ENCODE assay signal across 39 cellular contexts in genomic region chr5:136221340-136221739, GRCh38. TPM values are rescaled to one million over a fixed set of nuclear protein-coding genes. Genes with fewer than 3 reads are reported as not detected.
"Had no signal": no experiment of that assay in that cellular context is flagged by ENCODE, and none has a peak within 500 bp of the region (broad histone marks: within the 10 kb centered on the region; RNA-seq: fewer than 3 reads in every experiment).

No MANE protein-coding gene starts in this region.

- DNase-seq: Karpas-422, Kasumi-1, MG63, MM.1S, MV-4-11, NCI-H1048, NCI-H1092, NCI-H1105, NCI-H1105 treated with DMSO at 0.1 percent for 48 hours, NCI-H1417, NCI-H1417 treated with DMSO at 0.1 percent for 48 hours, NCI-H1436, NCI-H1436 treated with DMSO at 0.1 percent for 48 hours, NCI-H146, NCI-H1694, NCI-H1694 treated with DMSO at 0.1 percent for 48 hours, NCI-H187, NCI-H187 treated with DMSO at 0.1 percent for 48 hours, NCI-H1930, NCI-H2029, NCI-H2029 treated with DMSO at 0.1 percent for 48 hours, NCI-H2081, NCI-H2081 treated with DMSO at 0.1 percent for 48 hours, NCI-H2107, NCI-H2171, NCI-H2171 treated with DMSO at 0.1 percent for 48 hours, NCI-H2227 treated with DMSO at 0.1 percent for 48 hours, NCI-H226, NCI-H345, NCI-H446, NCI-H446 treated with DMSO at 0.1 percent for 48 hours, NCI-H510A, NCI-H510A treated with DMSO at 0.1 percent for 48 hours, NCI-H524, NCI-H524 treated with DMSO at 0.1 percent for 48 hours had no signal

- H3K4me3 ChIP-seq: MG63 had no signal

- H3K36me3 ChIP-seq: MG63 had no signal

RNA-seq across cellular contexts. Expression of gene SMIM32, which starts 28.4 kb away (rescaled TPM):
- total RNA-seq: LHCN-M2, M059J, MCF 10A, NCI-H460 had no signal
